Comparison of ENCODE assay signal across 16 cellular contexts in genomic region chr5:57843016-57843402, GRCh38.
DNase-seq lines count a peak whose midpoint lies in the region; ATAC-seq, FAIRE-seq and TF ChIP-seq lines count a peak whose summit lies in the region.
"Had no signal": no experiment of that assay in that cellular context is flagged by ENCODE, and none has a peak within 500 bp of the region (broad histone marks: within the 10 kb centered on the region; RNA-seq: fewer than 3 reads in every experiment).

No MANE protein-coding gene starts in this region.

- CTCF ChIA-PET in HCT116 (lab: Charles Lee): no interaction called here

- H3K4me3 Mint-ChIP-seq in astrocyte (ENCODE audit: unreplicated experiment): no peak overlapping the region
- H3K4me3 Mint-ChIP-seq in T-helper 17 cell: no peak overlapping the region
- H3K4me3 Mint-ChIP-seq: CD8-positive, alpha-beta memory T cell had no signal

- intact Hi-C loops in HCT116 (cut with micrococcal nuclease): no loop called here

- no peak overlapping the region for H3K18ac ChIP-seq in mesenchymal stem cell (ENCODE audit: low read depth in 1 of 2, low read length in 2 of 2)

- no TSS peak for BruUV-seq in HCT116 (replicated peaks; lab: Mats Ljungman, UMichigan)

- H3K36me3 ChIP-seq in HCT116 (ENCODE audit: control insufficient read depth in 1 of 2, insufficient read depth in 2 of 2, low read length in 2 of 2) (no peaks in the 10 kb centered on the region), astrocyte (ENCODE audit: insufficient read depth, low read length) (no peaks in the 10 kb centered on the region), mesenchymal stem cell (ENCODE audit: control insufficient read depth in 1 of 2, insufficient read depth in 2 of 2, low read depth in 1 of 2, low read length in 2 of 2) (no peaks in the 10 kb centered on the region), skeletal muscle satellite cell (ENCODE audit: insufficient read depth, low read length) (no peaks in the 10 kb centered on the region), suprapubic skin (no peaks in the 10 kb centered on the region)
- H3K36me3 ChIP-seq: BLaER1 had no signal

- RAD21 ChIA-PET in HCT116 (lab: Charles Lee; ENCODE audit: low non-redundant PET in 1 of 2, low total read pairs in 2 of 2, uncharacterized antibody in 2 of 2, unreplicated experiment in 2 of 2): no interaction called here

- no peak for FAIRE-seq in astrocyte (lab: Jason Lieb, UNC)
- FAIRE-seq: H1, HepG2 had no signal

- no peak overlapping the region for H2BK12ac ChIP-seq in mesenchymal stem cell (ENCODE audit: low read length in 2 of 2)

- H2AFZ ChIP-seq in HCT116 (ENCODE audit: low read depth, low read length, poor library complexity, severe bottlenecking) (peak overlapping the region; percentile 27), astrocyte (ENCODE audit: low read depth, low read length) (no peak overlapping the region), mesenchymal stem cell (ENCODE audit: low read depth, low read length) (no peak overlapping the region)

- H4K8ac ChIP-seq in mesenchymal stem cell (ENCODE audit: low read length): no peak overlapping the region

- no peak overlapping the region for H3K14ac ChIP-seq in mesenchymal stem cell (ENCODE audit: low read length in 2 of 2)

- H4K91ac ChIP-seq in mesenchymal stem cell (ENCODE audit: low read length): no peak overlapping the region

- H3K4me1 ChIP-seq in HCT116 (ENCODE audit: control insufficient read depth in 1 of 2, insufficient read depth in 2 of 2, low read length in 2 of 2): peaks cover 37 to 57% of the 10 kb centered on the region in 2 experiments
- H3K4me1 ChIP-seq in astrocyte (ENCODE audit: insufficient read depth, low read length): peaks cover 28% of the 10 kb centered on the region
- peaks cover 2% of the 10 kb centered on the region for H3K4me1 ChIP-seq in mesenchymal stem cell (ENCODE audit: control insufficient read depth, insufficient read depth, low read depth, low read length)
- H3K4me1 ChIP-seq in skeletal muscle satellite cell (ENCODE audit: control insufficient read depth, insufficient read depth, low read length): peaks cover 49% of the 10 kb centered on the region
- peaks cover 16% of the 10 kb centered on the region for H3K4me1 ChIP-seq in suprapubic skin
- H3K4me1 ChIP-seq: BLaER1 had no signal

- H3K27me3 Mint-ChIP-seq in astrocyte (ENCODE audit: low read depth, unreplicated experiment) (no peaks in the 10 kb centered on the region), T-helper 17 cell (peaks cover 47% of the 10 kb centered on the region)
- H3K27me3 Mint-ChIP-seq: CD8-positive, alpha-beta memory T cell had no signal

- no peak overlapping the region for H3K23ac ChIP-seq in mesenchymal stem cell (ENCODE audit: low read length in 2 of 2)

- TF ChIP-seq CTCF in HCT116 (IDR thresholded peaks at IDR 0.05 in 2 of 3, conservative IDR thresholded peaks at IDR 0.05 in 1 of 3; ENCODE audit: borderline replicate concordance in 1 of 3, insufficient read depth in 1 of 3, low read depth in 2 of 3, low read length in 2 of 3) (no peak), astrocyte (IDR thresholded peaks at IDR 0.05; ENCODE audit: insufficient read depth, low read depth, low read length) (no peak), suprapubic skin (IDR thresholded peaks at IDR 0.05) (no peak)

- H4K20me1 ChIP-seq in HCT116 (ENCODE audit: insufficient read depth): no peaks in the 10 kb centered on the region
- no peaks in the 10 kb centered on the region for H4K20me1 ChIP-seq in astrocyte (ENCODE audit: insufficient read depth, low read length)
- H4K20me1 ChIP-seq: BLaER1 had no signal

- H3K27me3 ChIP-seq in HCT116 (ENCODE audit: insufficient read depth, low read length) (no peaks in the 10 kb centered on the region), astrocyte (ENCODE audit: insufficient read depth, low read length) (no peaks in the 10 kb centered on the region), mesenchymal stem cell (ENCODE audit: control insufficient read depth in 1 of 2, insufficient read depth in 1 of 2, low read length in 2 of 2) (no peaks in the 10 kb centered on the region), skeletal muscle satellite cell (ENCODE audit: control insufficient read depth, insufficient read depth, low read length) (no peaks in the 10 kb centered on the region), suprapubic skin (no peaks in the 10 kb centered on the region)
- H3K27me3 ChIP-seq: BLaER1 had no signal

- no peak overlapping the region for H3K4me3 ChIP-seq in HCT116 (replicated peaks in 1 of 2; ENCODE audit: low read depth in 1 of 2, low read length in 2 of 2)
- no peak overlapping the region for H3K4me3 ChIP-seq in astrocyte (ENCODE audit: insufficient read depth, low read depth, low read length)
- H3K4me3 ChIP-seq in mesenchymal stem cell (ENCODE audit: insufficient read depth in 1 of 2, low read depth in 1 of 2, low read length in 2 of 2): no peak overlapping the region
- no peak overlapping the region for H3K4me3 ChIP-seq in skeletal muscle satellite cell (ENCODE audit: low read length)
- H3K4me3 ChIP-seq in suprapubic skin: no peak overlapping the region
- H3K4me3 ChIP-seq: BLaER1 had no signal

- no peak overlapping the region for H3K4ac ChIP-seq in mesenchymal stem cell (ENCODE audit: low read depth in 1 of 2, low read length in 2 of 2)

- no peaks in the 10 kb centered on the region for H3K9me2 ChIP-seq in HCT116 (ENCODE audit: insufficient read depth)

- WGBS in mesenchymal stem cell: 86% methylated on average over 1 of the region's 2 CpGs
- 75% methylated on average over 2 of the region's 2 CpGs for WGBS in suprapubic skin

- H2AK5ac ChIP-seq in mesenchymal stem cell (ENCODE audit: low read length, severe bottlenecking): peak overlapping the region; percentile 60

- TF ChIP-seq POLR2A in HCT116 (IDR thresholded peaks at IDR 0.05; ENCODE audit: borderline replicate concordance, extremely low read depth, insufficient read depth, insufficient read length): no peak
- no peak for TF ChIP-seq POLR2A in suprapubic skin (IDR thresholded peaks at IDR 0.05)

- H2BK15ac ChIP-seq in mesenchymal stem cell (ENCODE audit: low read depth, poor library complexity, severe bottlenecking): no peak overlapping the region

- H3K9me3 ChIP-seq in HCT116 (ENCODE audit: control insufficient read depth in 1 of 2, insufficient read depth in 1 of 2, low read depth in 1 of 2, low read length in 2 of 2): no peaks in the 10 kb centered on the region
- no peaks in the 10 kb centered on the region for H3K9me3 ChIP-seq in astrocyte (ENCODE audit: insufficient read depth, low read depth, low read length)
- H3K9me3 ChIP-seq in mesenchymal stem cell (ENCODE audit: control insufficient read depth, low read length): no peaks in the 10 kb centered on the region
- H3K9me3 ChIP-seq in skeletal muscle satellite cell (replicated peaks; ENCODE audit: low read length): no peaks in the 10 kb centered on the region
- no peaks in the 10 kb centered on the region for H3K9me3 ChIP-seq in suprapubic skin
- no peaks in the 10 kb centered on the region for H3K9me3 ChIP-seq in T-helper 17 cell (ENCODE audit: control insufficient read depth, low read length, poor library complexity, severe bottlenecking)
- H3K9me3 ChIP-seq: BLaER1 had no signal

- DNase-seq in HCT116 (ENCODE audit: low read depth, low spot score) (no peak), astrocyte (ENCODE audit: low read depth) (no peak), mesenchymal stem cell (no peak), suprapubic skin (ENCODE audit: low spot score in 2 of 2) (no peak), T-helper 17 cell (no peak), NCI-H2196 (lab: John Stamatoyannopoulos, UW; ENCODE audit: unreplicated experiment) (no peak)
- DNase-seq: CD8-positive, alpha-beta memory T cell; NCI-H1105 treated with DMSO at 0.1 percent for 48 hours; NCI-H187 treated with DMSO at 0.1 percent for 48 hours; NCI-H2171 treated with DMSO at 0.1 percent for 48 hours; NCI-H524; RPMI8226 had no signal

- H3K27ac ChIP-seq in HCT116 (ENCODE audit: low read depth, low read length) (no peak overlapping the region), astrocyte (ENCODE audit: low read depth, low read length) (peak overlapping the region; percentile 91), mesenchymal stem cell (ENCODE audit: low read length, poor library complexity, severe bottlenecking) (peak overlapping the region; percentile 81), suprapubic skin (no peak overlapping the region)
- H3K27ac ChIP-seq: BLaER1 had no signal

- no peaks in the 10 kb centered on the region for H3K9me3 Mint-ChIP-seq in astrocyte (ENCODE audit: unreplicated experiment)

- H3K4me1 Mint-ChIP-seq in astrocyte (ENCODE audit: low read depth, unreplicated experiment) (peaks cover 44% of the 10 kb centered on the region), T-helper 17 cell (no peaks in the 10 kb centered on the region)
- H3K4me1 Mint-ChIP-seq: CD8-positive, alpha-beta memory T cell had no signal

- H3K79me1 ChIP-seq in mesenchymal stem cell (replicated peaks; ENCODE audit: low read length, poor library complexity, severe bottlenecking): no peaks in the 10 kb centered on the region

- H3K9ac ChIP-seq in HCT116 (ENCODE audit: low read length): peak overlapping the region; percentile 60; the same call in 1 of the 2 replicates
- no peak overlapping the region for H3K9ac ChIP-seq in astrocyte (ENCODE audit: low read length)
- no peak overlapping the region for H3K9ac ChIP-seq in mesenchymal stem cell (ENCODE audit: low read length)
- peak overlapping the region; percentile 83 for H3K9ac ChIP-seq in skeletal muscle satellite cell (ENCODE audit: low read depth, low read length)
- H3K9ac ChIP-seq: BLaER1 had no signal

- POLR2A ChIA-PET in HCT116 (lab: Charles Lee): no interaction called here

- H3K36me3 Mint-ChIP-seq in astrocyte (ENCODE audit: low read depth, unreplicated experiment) (no peaks in the 10 kb centered on the region), T-helper 17 cell (ENCODE audit: low read depth) (no peaks in the 10 kb centered on the region)
- H3K36me3 Mint-ChIP-seq: CD8-positive, alpha-beta memory T cell had no signal

- ATAC-seq in HCT116: no peak
- no peak for ATAC-seq in T-helper 17 cell
- ATAC-seq: HepG2 had no signal

- H3K79me2 ChIP-seq in HCT116 (ENCODE audit: insufficient read depth, low read length) (no peaks in the 10 kb centered on the region), astrocyte (ENCODE audit: insufficient read depth, low read length) (no peaks in the 10 kb centered on the region)

- H3K4me2 ChIP-seq in HCT116 (ENCODE audit: low read length): peak overlapping the region; percentile 83
- H3K4me2 ChIP-seq in astrocyte (ENCODE audit: low read length): no peak overlapping the region
- H3K4me2 ChIP-seq in mesenchymal stem cell (ENCODE audit: low read length, poor library complexity, severe bottlenecking): no peak overlapping the region
- no peak overlapping the region for H3K4me2 ChIP-seq in skeletal muscle satellite cell (ENCODE audit: low read length)
- H3K4me2 ChIP-seq: BLaER1 had no signal

- TF ChIP-seq EP300 in suprapubic skin (IDR thresholded peaks at IDR 0.05): no peak

- no peak for TF ChIP-seq RAD21 in HCT116 (IDR thresholded peaks at IDR 0.05; ENCODE audit: low read depth)

- no peak overlapping the region for H2BK120ac ChIP-seq in mesenchymal stem cell (ENCODE audit: low read depth, low read length)

- H3K27ac Mint-ChIP-seq in astrocyte (ENCODE audit: unreplicated experiment) (peak overlapping the region; percentile 77), T-helper 17 cell (no peak overlapping the region)
- H3K27ac Mint-ChIP-seq: CD8-positive, alpha-beta memory T cell had no signal

- H2BK5ac ChIP-seq in mesenchymal stem cell (ENCODE audit: low read depth, low read length, poor library complexity, severe bottlenecking): no peak overlapping the region

Comparison
In these comparisons a context has a peak if more than half of its experiments do, and no peak if none do; other contexts are left out.
1. H3K27ac ChIP-seq: peak in astrocyte (single experiment) and mesenchymal stem cell (single experiment); none in HCT116 (single experiment) and suprapubic skin (single experiment).
2. H3K9ac ChIP-seq: peak in HCT116 (single experiment) and skeletal muscle satellite cell (single experiment); none in astrocyte (single experiment) and mesenchymal stem cell (single experiment).